Comparison of ENCODE assay signal across 10 cellular contexts in genomic region chr1:154941332-154941995, GRCh38. TPM values are rescaled to one million over a fixed set of nuclear protein-coding genes. Genes with fewer than 3 reads are reported as not detected.
DNase-seq lines count a peak whose midpoint lies in the region; ATAC-seq, FAIRE-seq and TF ChIP-seq lines count a peak whose summit lies in the region.
"Had no signal": no experiment of that assay in that cellular context is flagged by ENCODE, and none has a peak within 500 bp of the region (broad histone marks: within the 10 kb centered on the region; RNA-seq: fewer than 3 reads in every experiment).

No MANE protein-coding gene starts in this region.

- no peak overlapping the region for H3K4me2 ChIP-seq in H1 (ENCODE audit: insufficient read depth in 1 of 2, low read depth in 2 of 2, low read length in 2 of 2)

- intact Hi-C loops in activated CD4-positive, alpha-beta T cell treated with anti-CD3 and anti-CD28 coated beads for 36 hours (cut with DNase I, micrococcal nuclease): no loop called here

- H3K36me3 ChIP-seq in H1 (ENCODE audit: control insufficient read depth in 2 of 4, insufficient read depth in 4 of 4, low read length in 3 of 4): no peaks in the 10 kb centered on the region

- no peak overlapping the region for H3K14ac ChIP-seq in H1 (ENCODE audit: insufficient read length)

- H4K20me1 ChIP-seq in H1 (replicated peaks in 1 of 2; ENCODE audit: control insufficient read depth in 1 of 2, insufficient read depth in 2 of 2, low read length in 2 of 2): no peaks in the 10 kb centered on the region

- no peak for TF ChIP-seq POLR2A in H1 (IDR thresholded peaks at IDR 0.05; ENCODE audit: control extremely low read depth in 1 of 2, low read depth in 2 of 2, low read length in 2 of 2)
- TF ChIP-seq POLR2A in GM12891 (IDR thresholded peaks at IDR 0.05; ENCODE audit: low read depth, low read length): no peak

- H3K79me1 ChIP-seq in H1 (ENCODE audit: low read depth, low read length): no peaks in the 10 kb centered on the region

- H3K4me1 ChIP-seq in H1 (replicated peaks in 1 of 4; ENCODE audit: control insufficient read depth in 3 of 4, insufficient read depth in 4 of 4, low read length in 3 of 4): peaks cover 4 to 9% (median 5%) of the 10 kb centered on the region in 4 experiments; a peak in 6 of 7 replicates

- no peak overlapping the region for H3K4me3 Mint-ChIP-seq in activated CD4-positive, alpha-beta T cell treated with anti-CD3 and anti-CD28 coated beads for 36 hours
- H3K4me3 Mint-ChIP-seq in stimulated activated memory B cell treated with anti-CD40 and anti-IgM and Interleukin-4, amounts not matched to agents 10 μg/mL and 1 μg/mL and 100 μg/mL, for 72 hours: no peak overlapping the region

- H2BK120ac ChIP-seq in H1 (replicated peaks; ENCODE audit: low read depth, low read length): no peak overlapping the region

- H3K4ac ChIP-seq in H1 (replicated peaks; ENCODE audit: insufficient read length, low read depth, low read length): no peak overlapping the region

- H3K36me3 Mint-ChIP-seq in activated CD4-positive, alpha-beta T cell treated with anti-CD3 and anti-CD28 coated beads for 36 hours (ENCODE audit: low read depth): peaks cover under 1% of the 10 kb centered on the region
- H3K36me3 Mint-ChIP-seq in stimulated activated memory B cell treated with anti-CD40 and anti-IgM and Interleukin-4, amounts not matched to agents 10 μg/mL and 1 μg/mL and 100 μg/mL, for 72 hours: peaks cover 8% of the 10 kb centered on the region

- 89% methylated on average over 5 of the region's 5 CpGs; no CpG with 5 or more reads in 1 of the 2 experiments for WGBS in H1 (ENCODE audit: extremely low coverage in 1 of 2, insufficient coverage in 1 of 2, insufficient read length in 1 of 2, insufficient replicate concordance in 2 of 2, low coverage in 1 of 2, low lambda C conversion rate in 2 of 2, missing lambda C conversion rate in 1 of 2), 2 experiments

- ATAC-seq in activated CD4-positive, alpha-beta T cell treated with anti-CD3 and anti-CD28 coated beads for 36 hours: no peak
- no peak for ATAC-seq in stimulated activated memory B cell treated with anti-CD40 and anti-IgM and Interleukin-4, amounts not matched to agents 10 μg/mL and 1 μg/mL and 100 μg/mL, for 72 hours

- H3K27ac ChIP-seq in RWPE1 (peak overlapping the region; percentile 51), H1 (ENCODE audit: low read depth, low read length) (no peak overlapping the region)

- CTCF ChIA-PET in activated CD4-positive, alpha-beta T cell treated with anti-CD3 and anti-CD28 coated beads for 36 hours (lab: Charles Lee): interaction anchor here (1.1 to 1.3 kb wide), 2 partner anchors 118 to 194 kb away, joined by 3 read pairs; no protein-coding TSS in a partner anchor
- CTCF ChIA-PET in RWPE1 (lab: Yijun Ruan, JAX): no interaction called here
- CTCF ChIA-PET in H1 (lab: Charles Lee; ENCODE audit: partially characterized antibody): interaction anchor here (0.9 to 1.4 kb wide), 5 partner anchors 60 to 181 kb away, joined by 3 to 5 read pairs (median 4); partner anchors contain the start of gene EFNA4

- no peaks in the 10 kb centered on the region for H3K79me2 ChIP-seq in H1 (ENCODE audit: control insufficient read depth in 1 of 2, insufficient read depth in 2 of 2, low read length in 2 of 2)

- no peak for DNase-seq in activated CD4-positive, alpha-beta T cell treated with anti-CD3 and anti-CD28 coated beads for 36 hours
- DNase-seq in activated CD4-positive, alpha-beta T cell treated with anti-CD3 and anti-CD28 coated beads for 48 hours: no peak
- no peak for DNase-seq in RWPE1 (ENCODE audit: low spot score)
- DNase-seq in H1 (ENCODE audit: low read depth in 1 of 2, low spot score in 2 of 2): no peak
- no peak for DNase-seq in NCI-H1092 treated with DMSO at 0.1 percent for 48 hours (lab: John Stamatoyannopoulos, UW)
- DNase-seq in NCI-H1694 (lab: John Stamatoyannopoulos, UW): no peak
- no peak for DNase-seq in GM12891 (ENCODE audit: insufficient read length, low spot score)
- DNase-seq: AML-193, SIG-M5 had no signal

- no peak overlapping the region for H3K9ac ChIP-seq in H1 (replicated peaks in 1 of 4; ENCODE audit: extremely low read depth in 1 of 4, low read depth in 3 of 4, low read length in 3 of 4)

- 0 out of 2 replicates have a peak overlapping the region, but pooled peaks have one; percentile 46 for H2BK15ac ChIP-seq in H1 (ENCODE audit: low read length)

- TF ChIP-seq CTCF in RWPE1 (conservative IDR thresholded peaks at IDR 0.05; ENCODE audit: low read depth) (no peak), H1 (IDR thresholded peaks at IDR 0.05; ENCODE audit: control extremely low read depth in 1 of 3, insufficient read depth in 1 of 3, low read depth in 1 of 3, low read length in 3 of 3) (no peak)

- H3K18ac ChIP-seq in H1 (ENCODE audit: extremely low read depth, low read length): no peak overlapping the region

- peak overlapping the region; percentile 90 for H3K27ac Mint-ChIP-seq in activated CD4-positive, alpha-beta T cell treated with anti-CD3 and anti-CD28 coated beads for 36 hours
- peak overlapping the region; percentile 77 for H3K27ac Mint-ChIP-seq in stimulated activated memory B cell treated with anti-CD40 and anti-IgM and Interleukin-4, amounts not matched to agents 10 μg/mL and 1 μg/mL and 100 μg/mL, for 72 hours

- H3K9me3 Mint-ChIP-seq in activated CD4-positive, alpha-beta T cell treated with anti-CD3 and anti-CD28 coated beads for 36 hours (ENCODE audit: low read depth): no peaks in the 10 kb centered on the region
- H3K9me3 Mint-ChIP-seq in stimulated activated memory B cell treated with anti-CD40 and anti-IgM and Interleukin-4, amounts not matched to agents 10 μg/mL and 1 μg/mL and 100 μg/mL, for 72 hours: no peaks in the 10 kb centered on the region

- no peak overlapping the region for H4K5ac ChIP-seq in H1 (ENCODE audit: insufficient read length, low read depth, low read length)

- no peak overlapping the region for H2BK5ac ChIP-seq in H1 (ENCODE audit: low read depth, low read length)

- H3K23me2 ChIP-seq in H1 (ENCODE audit: low read depth, low read length): peaks cover 5% of the 10 kb centered on the region; the same call in 1 of the 2 replicates

- H2BK12ac ChIP-seq in H1 (ENCODE audit: low read depth, low read length): no peak overlapping the region

- H3K23ac ChIP-seq in H1 (ENCODE audit: insufficient read length): no peak overlapping the region

- H2BK20ac ChIP-seq in H1 (ENCODE audit: low read length): no peak overlapping the region

- H3K27me3 Mint-ChIP-seq in activated CD4-positive, alpha-beta T cell treated with anti-CD3 and anti-CD28 coated beads for 36 hours: no peaks in the 10 kb centered on the region
- H3K27me3 Mint-ChIP-seq in stimulated activated memory B cell treated with anti-CD40 and anti-IgM and Interleukin-4, amounts not matched to agents 10 μg/mL and 1 μg/mL and 100 μg/mL, for 72 hours: no peaks in the 10 kb centered on the region

- H4K91ac ChIP-seq in H1 (replicated peaks; ENCODE audit: insufficient read length, low read length): peak overlapping the region; percentile 0

- peaks cover 64% of the 10 kb centered on the region for H3K4me1 Mint-ChIP-seq in activated CD4-positive, alpha-beta T cell treated with anti-CD3 and anti-CD28 coated beads for 36 hours
- H3K4me1 Mint-ChIP-seq in stimulated activated memory B cell treated with anti-CD40 and anti-IgM and Interleukin-4, amounts not matched to agents 10 μg/mL and 1 μg/mL and 100 μg/mL, for 72 hours: peaks cover 83% of the 10 kb centered on the region

- TF ChIP-seq RAD21 in H1 (IDR thresholded peaks at IDR 0.05 in 1 of 2, conservative IDR thresholded peaks at IDR 0.05 in 1 of 2; ENCODE audit: low read depth in 2 of 2, low read length in 2 of 2): no peak

- POLR2A ChIA-PET in activated CD4-positive, alpha-beta T cell treated with anti-CD3 and anti-CD28 coated beads for 36 hours (lab: Charles Lee): interaction anchor here (0.6 kb wide), 1 partner anchor 32 kb away, joined by 8 read pairs; no protein-coding TSS in a partner anchor
- POLR2A ChIA-PET in RWPE1 (lab: Yijun Ruan, JAX; ENCODE audit: low non-redundant PET): no interaction called here
- POLR2A ChIA-PET in H1 (lab: Charles Lee; ENCODE audit: partially characterized antibody): interaction anchor here (0.9 to 1.4 kb wide), 3 partner anchors 9 to 32 kb away, joined by 3 to 7 read pairs (median 4); partner anchors contain the start of gene PBXIP1

- H4K8ac ChIP-seq in H1 (ENCODE audit: extremely low read depth, insufficient read depth, low read length): peak overlapping the region; percentile 36; the same call in 1 of the 2 replicates

- no peak overlapping the region; the same call in 1 of the 2 replicates for H2AK5ac ChIP-seq in H1 (ENCODE audit: low read depth, low read length)

- no peak overlapping the region for H3K4me3 ChIP-seq in H1 (ENCODE audit: extremely low read depth in 1 of 4, insufficient read depth in 2 of 4, low read depth in 3 of 4, low read length in 4 of 4)

- FAIRE-seq in H1 (lab: Jason Lieb, UNC): no peak
- FAIRE-seq in GM12891 (lab: Jason Lieb, UNC): no peak

- H3K9me3 ChIP-seq in H1 (ENCODE audit: insufficient read depth in 2 of 2, low read depth in 1 of 2, low read length in 1 of 2): no peaks in the 10 kb centered on the region

- H3K27me3 ChIP-seq in H1 (replicated peaks in 1 of 4; ENCODE audit: control insufficient read depth in 3 of 4, extremely low read depth in 1 of 4, insufficient read depth in 3 of 4, low read length in 3 of 4): no peaks in the 10 kb centered on the region

- H3K56ac ChIP-seq in H1 (replicated peaks; ENCODE audit: insufficient read length, low read depth, low read length): no peak overlapping the region

- TF ChIP-seq EP300 in H1 (IDR thresholded peaks at IDR 0.05; ENCODE audit: borderline replicate concordance in 1 of 2, low read depth in 2 of 2, low read length in 2 of 2): no peak

- no peak overlapping the region for H2AFZ ChIP-seq in H1 (ENCODE audit: low read length)

RNA-seq across cellular contexts. Expression of gene PMVK, which starts 4.9 kb away (rescaled TPM):
- 10 to 100 TPM; 17.0 to 36.9 TPM for total RNA-seq in activated CD4-positive, alpha-beta T cell treated with anti-CD3 and anti-CD28 coated beads for 36 hours
- 26.5 and 30.5 TPM in 2 replicates for total RNA-seq in H1 (2021; fragmentation: NEBNext Ultra II Directional; extraction: Animal tissue kit (Norgen Biotek cat#: 25700))
- 23.8 and 36.8 TPM in 2 replicates for polyA plus RNA-seq in H1 (2011; rRNA removed)
- polyA plus RNA-seq in H1 (2011; cell fraction: cytosol; rRNA removed): 48.2 TPM
- 27.9 TPM for polyA plus RNA-seq in H1 (2011; cell fraction: nucleus; rRNA removed)
- polyA plus RNA-seq in H1 (2012, experiment 1 of 2): 30.7 to 53.6 TPM (median 51.4 TPM) in 4 replicates
- polyA plus RNA-seq in H1 (2012, experiment 2 of 2): 26.4 TPM
- 18.8 TPM for polyA plus RNA-seq in H1 (2013, experiment 1 of 2)
- polyA plus RNA-seq in H1 (2013, experiment 2 of 2): 21.2 TPM
- polyA minus RNA-seq in H1 (2011; rRNA and poly(A)+ RNA removed): 11.3 and 12.9 TPM in 2 replicates
- 14.0 TPM for polyA minus RNA-seq in H1 (2011; cell fraction: cytosol; rRNA and poly(A)+ RNA removed)
- polyA minus RNA-seq in H1 (2011; cell fraction: nucleus; rRNA and poly(A)+ RNA removed): 8.5 TPM
- polyA plus RNA-seq in GM12891 (2012; ENCODE audit: low read depth, missing spikeins): 58.1 TPM

RNA-seq across cellular contexts. Expression of gene PBXIP1, which starts 14.4 kb away (rescaled TPM):
- total RNA-seq in activated CD4-positive, alpha-beta T cell treated with anti-CD3 and anti-CD28 coated beads for 36 hours: 10 to 100 TPM; 22.6 to 28.1 TPM
- total RNA-seq in H1 (2021; fragmentation: NEBNext Ultra II Directional; extraction: Animal tissue kit (Norgen Biotek cat#: 25700)): 17.9 and 19.8 TPM in 2 replicates
- 12.0 and 14.3 TPM in 2 replicates for polyA plus RNA-seq in H1 (2011; rRNA removed)
- 22.3 TPM for polyA plus RNA-seq in H1 (2011; cell fraction: cytosol; rRNA removed)
- 31.4 TPM for polyA plus RNA-seq in H1 (2011; cell fraction: nucleus; rRNA removed)
- 23.2 to 27.8 TPM (median 26.0 TPM) in 4 replicates for polyA plus RNA-seq in H1 (2012, experiment 1 of 2)
- polyA plus RNA-seq in H1 (2012, experiment 2 of 2): 15.7 TPM
- polyA plus RNA-seq in H1 (2013, experiment 1 of 2): 23.5 TPM
- polyA plus RNA-seq in H1 (2013, experiment 2 of 2): 23.6 TPM
- polyA minus RNA-seq in H1 (2011; rRNA and poly(A)+ RNA removed): 13.3 and 14.2 TPM in 2 replicates
- polyA minus RNA-seq in H1 (2011; cell fraction: cytosol; rRNA and poly(A)+ RNA removed): 12.4 TPM
- 13.7 TPM for polyA minus RNA-seq in H1 (2011; cell fraction: nucleus; rRNA and poly(A)+ RNA removed)
- polyA plus RNA-seq in GM12891 (2012; ENCODE audit: low read depth, missing spikeins): 34.1 TPM

RNA-seq across cellular contexts. Expression of gene PYGO2, which starts 20.1 kb away (rescaled TPM):
- total RNA-seq in activated CD4-positive, alpha-beta T cell treated with anti-CD3 and anti-CD28 coated beads for 36 hours: 10 to 100 TPM; 24.5 to 25.6 TPM
- total RNA-seq in H1 (2021; fragmentation: NEBNext Ultra II Directional; extraction: Animal tissue kit (Norgen Biotek cat#: 25700)): 31.6 and 32.4 TPM in 2 replicates
- 31.0 and 36.3 TPM in 2 replicates for polyA plus RNA-seq in H1 (2011; rRNA removed)
- polyA plus RNA-seq in H1 (2011; cell fraction: cytosol; rRNA removed): 24.4 TPM
- 31.8 TPM for polyA plus RNA-seq in H1 (2011; cell fraction: nucleus; rRNA removed)
- polyA plus RNA-seq in H1 (2012, experiment 1 of 2): 26.7 to 28.7 TPM (median 28.3 TPM) in 4 replicates
- 38.2 TPM for polyA plus RNA-seq in H1 (2012, experiment 2 of 2)
- 22.4 TPM for polyA plus RNA-seq in H1 (2013, experiment 1 of 2)
- polyA plus RNA-seq in H1 (2013, experiment 2 of 2): 21.0 TPM
- polyA minus RNA-seq in H1 (2011; rRNA and poly(A)+ RNA removed): 17.6 and 24.9 TPM in 2 replicates
- polyA minus RNA-seq in H1 (2011; cell fraction: cytosol; rRNA and poly(A)+ RNA removed): 18.0 TPM
- 14.7 TPM for polyA minus RNA-seq in H1 (2011; cell fraction: nucleus; rRNA and poly(A)+ RNA removed)
- 17.5 TPM for polyA plus RNA-seq in GM12891 (2012; ENCODE audit: low read depth, missing spikeins)

RNA-seq across cellular contexts. Expression of gene SHC1, which starts 29.1 kb away (rescaled TPM):
- total RNA-seq in activated CD4-positive, alpha-beta T cell treated with anti-CD3 and anti-CD28 coated beads for 36 hours: 10 to 100 TPM; 45.9 to 65.7 TPM
- 204 and 212 TPM in 2 replicates for total RNA-seq in H1 (2021; fragmentation: NEBNext Ultra II Directional; extraction: Animal tissue kit (Norgen Biotek cat#: 25700))
- 177 and 197 TPM in 2 replicates for polyA plus RNA-seq in H1 (2011; rRNA removed)
- polyA plus RNA-seq in H1 (2011; cell fraction: cytosol; rRNA removed): 199 TPM
- polyA plus RNA-seq in H1 (2011; cell fraction: nucleus; rRNA removed): 757 TPM
- 146 to 233 TPM (median 185 TPM) in 4 replicates for polyA plus RNA-seq in H1 (2012, experiment 1 of 2)
- polyA plus RNA-seq in H1 (2012, experiment 2 of 2): 206 TPM
- 197 TPM for polyA plus RNA-seq in H1 (2013, experiment 1 of 2)
- polyA plus RNA-seq in H1 (2013, experiment 2 of 2): 196 TPM
- polyA minus RNA-seq in H1 (2011; rRNA and poly(A)+ RNA removed): 204 and 224 TPM in 2 replicates
- 101 TPM for polyA minus RNA-seq in H1 (2011; cell fraction: cytosol; rRNA and poly(A)+ RNA removed)
- 123 TPM for polyA minus RNA-seq in H1 (2011; cell fraction: nucleus; rRNA and poly(A)+ RNA removed)
- polyA plus RNA-seq in GM12891 (2012; ENCODE audit: low read depth, missing spikeins): 16.1 TPM

RNA-seq across cellular contexts. Expression of gene CKS1B, which starts 33.0 kb away (rescaled TPM):
- total RNA-seq in activated CD4-positive, alpha-beta T cell treated with anti-CD3 and anti-CD28 coated beads for 36 hours: 100 to 1,000 TPM; 190 to 196 TPM
- 284 and 294 TPM in 2 replicates for total RNA-seq in H1 (2021; fragmentation: NEBNext Ultra II Directional; extraction: Animal tissue kit (Norgen Biotek cat#: 25700))
- polyA plus RNA-seq in H1 (2011; rRNA removed): 801 and 1,025 TPM in 2 replicates
- 668 TPM for polyA plus RNA-seq in H1 (2011; cell fraction: cytosol; rRNA removed)
- 301 TPM for polyA plus RNA-seq in H1 (2011; cell fraction: nucleus; rRNA removed)
- polyA plus RNA-seq in H1 (2012, experiment 1 of 2): 458 to 597 TPM (median 493 TPM) in 4 replicates
- polyA plus RNA-seq in H1 (2012, experiment 2 of 2): 299 TPM
- 459 TPM for polyA plus RNA-seq in H1 (2013, experiment 1 of 2)
- polyA plus RNA-seq in H1 (2013, experiment 2 of 2): 480 TPM
- polyA minus RNA-seq in H1 (2011; rRNA and poly(A)+ RNA removed): 354 and 434 TPM in 2 replicates
- 129 TPM for polyA minus RNA-seq in H1 (2011; cell fraction: cytosol; rRNA and poly(A)+ RNA removed)
- polyA minus RNA-seq in H1 (2011; cell fraction: nucleus; rRNA and poly(A)+ RNA removed): 123 TPM
- polyA plus RNA-seq in GM12891 (2012; ENCODE audit: low read depth, missing spikeins): 175 TPM
